In the genomic region with DNA sequence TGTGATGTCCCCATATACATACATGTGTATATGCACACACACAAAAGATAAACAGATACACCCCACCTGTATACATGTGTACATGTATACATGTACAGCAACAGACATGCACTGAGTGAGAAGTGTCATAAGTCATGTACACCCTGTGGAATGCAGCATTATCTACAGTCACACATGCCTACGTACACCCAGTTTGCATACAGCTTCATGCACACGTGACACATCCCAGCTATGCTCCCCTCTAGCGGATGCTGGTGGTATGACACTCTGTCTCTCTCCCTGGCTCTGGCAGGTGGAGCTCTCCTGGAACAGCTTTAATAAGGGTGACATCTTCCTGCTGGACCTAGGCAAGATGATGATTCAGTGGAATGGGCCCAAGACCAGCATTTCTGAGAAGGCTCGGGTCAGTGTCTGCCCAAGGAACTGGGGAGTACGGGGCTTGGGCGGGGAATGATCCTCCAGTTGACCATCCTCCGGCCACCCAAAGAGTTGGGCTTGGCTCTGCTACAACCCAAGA, we compare ENCODE assay signal across 8 cellular contexts. TPM values are rescaled to one million over a fixed set of nuclear protein-coding genes. Genes with fewer than 3 reads are reported as not detected.
DNase-seq lines count a peak whose midpoint lies in the region; ATAC-seq and TF ChIP-seq lines count a peak whose summit lies in the region.

No MANE protein-coding gene starts in this region.

- H3K27ac ChIP-seq in AG04450 (ENCODE audit: low read depth, low read length) (no peak overlapping the region), right lobe of liver (no peak overlapping the region)

- intact Hi-C loops in right lobe of liver (cut with DNase I) = no loop called here

- H3K4me1 Mint-ChIP-seq in central memory CD8-positive, alpha-beta T cell = peaks cover 61% of the 10 kb centered on the region

- no peaks in the 10 kb centered on the region for H3K36me3 ChIP-seq in right lobe of liver

- H3K9me3 ChIP-seq in AG04450 (ENCODE audit: control insufficient read depth, insufficient read depth, low read length) (no peaks in the 10 kb centered on the region; the same call in 1 of the 2 replicates), right lobe of liver (no peaks in the 10 kb centered on the region)

- H3K36me3 Mint-ChIP-seq in central memory CD8-positive, alpha-beta T cell (ENCODE audit: insufficient read depth) = peaks cover 14% of the 10 kb centered on the region

- H3K4me3 ChIP-seq in AG04450 (ENCODE audit: low read depth, low read length) = no peak overlapping the region
- no peak overlapping the region for H3K4me3 ChIP-seq in right lobe of liver

- no peaks in the 10 kb centered on the region for H3K9me3 Mint-ChIP-seq in central memory CD8-positive, alpha-beta T cell

- H3K27me3 ChIP-seq in AG04450 (ENCODE audit: control insufficient read depth, insufficient read depth, low read length) = peaks cover 1% of the 10 kb centered on the region
- H3K27me3 ChIP-seq in right lobe of liver = no peaks in the 10 kb centered on the region

- H3K4me1 ChIP-seq in right lobe of liver = peaks cover 0 to 7% (median 3%) of the 10 kb centered on the region in 4 donors

- peak overlapping the region; percentile 50 for H3K4me3 Mint-ChIP-seq in central memory CD8-positive, alpha-beta T cell

- POLR2A ChIA-PET in AG04450 (lab: Yijun Ruan, JAX) = interaction anchor here (1.1 to 1.2 kb wide), 2 partner anchors 23 to 141 kb away, joined by 3 to 4 read pairs; no protein-coding TSS in a partner anchor

- WGBS in right lobe of liver (ENCODE audit: insufficient coverage, low coverage, low lambda C conversion rate, missing lambda C conversion rate) = 0% methylated on average over 3 of the region's 7 CpGs

- TF ChIP-seq CTCF in AG04450 (IDR thresholded peaks at IDR 0.05; ENCODE audit: low read depth, low read length) (peak; percentile 87), right lobe of liver (IDR thresholded peaks at IDR 0.05) (peak; percentile 83 to 94 (median 89))

- H3K27me3 Mint-ChIP-seq in central memory CD8-positive, alpha-beta T cell = no peaks in the 10 kb centered on the region

- ATAC-seq in GM18517 (IDR thresholded peaks at IDR 0.05; ENCODE audit: unreplicated experiment) (peak; percentile 68), HG03039 (IDR thresholded peaks at IDR 0.05; ENCODE audit: unreplicated experiment) (peak; percentile 56), right lobe of liver (peak; percentile 63 to 76 (median 70))
- ATAC-seq in central memory CD8-positive, alpha-beta T cell (replicated peaks; ENCODE audit: extremely low read depth, poor library complexity, severe bottlenecking) = peak; percentile 41

- DNase-seq in AG04450 (ENCODE audit: low read depth, low spot score) (peak; percentile 55), NCI-H2227 (lab: John Stamatoyannopoulos, UW; ENCODE audit: unreplicated experiment) (peak; percentile 69), right lobe of liver (peak in 2 of 3 donors; percentile 63 to 76)
- peak; percentile 60 for DNase-seq in activated CD4-positive, CD25-positive, alpha-beta regulatory T cell treated with anti-CD3 and anti-CD28 coated beads, Interleukin-2, amount 50 U/mL, for 16 hours (ENCODE audit: low read depth, low spot score)
- peak; percentile 73 to 79 for DNase-seq in central memory CD8-positive, alpha-beta T cell (ENCODE audit: low spot score in 2 of 2)
- DNase-seq in stimulated activated CD4-positive, alpha-beta T cell treated with anti-CD3 and anti-CD28 coated beads, TNF-alpha, amount 100 ng/mL, for 4 hours (ENCODE audit: low read depth in 3 of 3) = peak; percentile 62 to 72 (median 64)

- H3K27ac Mint-ChIP-seq in central memory CD8-positive, alpha-beta T cell (ENCODE audit: low read depth) = peak overlapping the region; percentile 41

- CTCF ChIA-PET in AG04450 (lab: Charles Lee) = interaction anchor here (0.6 to 1.9 kb wide), 34 partner anchors 8 to 186 kb away, joined by 3 to 20 read pairs (median 4); no protein-coding TSS in a partner anchor

- no peak for TF ChIP-seq POLR2A in right lobe of liver (IDR thresholded peaks at IDR 0.05)

RNA-seq across cellular contexts. Expression of a gene that starts 6.3 kb away (rescaled TPM):
- 2.6 and 5.3 TPM in 2 replicates for polyA plus RNA-seq in AG04450 (2011; rRNA removed)
- polyA minus RNA-seq in AG04450 (2011; rRNA and poly(A)+ RNA removed) = 5.9 and 10.7 TPM in 2 replicates
- 1 to 10 TPM in 3 of 6 experiments, under 1 TPM in 3; 0.25 to 1.5 (median 0.97) TPM for total RNA-seq in right lobe of liver

RNA-seq across cellular contexts. Expression of a gene that starts 32.6 kb away (rescaled TPM):
- polyA plus RNA-seq in AG04450 (2011; rRNA removed) = 14.4 and 17.0 TPM in 2 replicates
- 20.6 and 32.9 TPM in 2 replicates for polyA minus RNA-seq in AG04450 (2011; rRNA and poly(A)+ RNA removed)
- total RNA-seq in right lobe of liver = 10 to 100 TPM in 1 of 6 experiments, 1 to 10 TPM in 5; 6.5 to 10.2 (median 7.7) TPM

RNA-seq across cellular contexts. Expression of a gene that starts 42.2 kb away (rescaled TPM):
- polyA plus RNA-seq in AG04450 (2011; rRNA removed) = 0.04 and 0.06 TPM in 2 replicates
- polyA minus RNA-seq in AG04450 (2011; rRNA and poly(A)+ RNA removed) = not detected in 2 replicates
- under 1 TPM in 4 of 6 experiments, not detected in 2; 0.04 to 0.18 (median 0.15) TPM for total RNA-seq in right lobe of liver
